25 cellular contexts compared by ENCODE assay signal in the genomic region with DNA sequence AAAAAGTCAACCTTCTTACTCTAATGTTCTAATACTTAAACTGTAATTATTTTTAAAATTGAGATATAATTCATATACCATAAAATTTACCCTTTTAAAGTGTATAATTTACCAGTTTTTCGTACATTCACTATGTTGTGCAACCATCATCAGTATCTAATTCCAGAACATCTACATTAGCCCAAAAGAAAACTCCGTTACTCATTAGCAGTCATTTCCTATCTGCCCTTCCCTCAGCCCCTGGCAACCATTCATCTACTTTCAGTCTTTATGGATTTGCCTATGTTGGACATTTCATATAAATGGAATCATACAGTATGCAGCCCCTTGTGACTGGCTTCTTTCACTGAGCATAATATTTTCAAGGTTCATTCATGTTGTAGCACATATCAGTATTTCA. TPM values are rescaled to one million over a fixed set of nuclear protein-coding genes. Genes with fewer than 3 reads are reported as not detected.
DNase-seq lines count a peak whose midpoint lies in the region; ATAC-seq, FAIRE-seq and TF ChIP-seq lines count a peak whose summit lies in the region.
"Had no signal": no experiment of that assay in that cellular context is flagged by ENCODE, and none has a peak within 500 bp of the region (broad histone marks: within the 10 kb centered on the region; RNA-seq: fewer than 3 reads in every experiment).

No MANE protein-coding gene starts in this region.

- no peak overlapping the region for H2BK120ac ChIP-seq in IMR-90 (ENCODE audit: low read depth, low read length)

- no peak overlapping the region for H3K4ac ChIP-seq in IMR-90 (ENCODE audit: low read depth, low read length)

- dilution Hi-C loops in IMR-90 (cut with HindIII; ENCODE audit: low sequenced_read_pairs, unreplicated experiment), result no loop called here
- dilution Hi-C loops in endothelial cell of umbilical vein (cut with MboI; ENCODE audit: extremely low pct_ligation_motif_present, low sequenced_read_pairs), result no loop called here

- no peaks in the 10 kb centered on the region for H3K27me3 ChIP-seq in CD4-positive, alpha-beta T cell (ENCODE audit: control insufficient read depth, insufficient read depth, low read length)
- H3K27me3 ChIP-seq in IMR-90 (ENCODE audit: control insufficient read depth, insufficient read depth, low read length), result no peaks in the 10 kb centered on the region
- H3K27me3 ChIP-seq in endothelial cell of umbilical vein (ENCODE audit: control insufficient read depth in 2 of 2, insufficient read depth in 2 of 2, low read length in 2 of 2), result no peaks in the 10 kb centered on the region
- H3K27me3 ChIP-seq in upper lobe of left lung, result no peaks in the 10 kb centered on the region

- no peak overlapping the region for H3K18ac ChIP-seq in IMR-90 (ENCODE audit: low read depth, low read length)

- no peak for TF ChIP-seq EP300 in upper lobe of left lung (IDR thresholded peaks at IDR 0.05)

- no peak for TF ChIP-seq CTCF in CD4-positive, alpha-beta T cell (IDR thresholded peaks at IDR 0.05)
- TF ChIP-seq CTCF in IMR-90 (conservative IDR thresholded peaks at IDR 0.05; ENCODE audit: low read depth, low read length), result no peak
- no peak for TF ChIP-seq CTCF in endothelial cell of umbilical vein (IDR thresholded peaks at IDR 0.05; ENCODE audit: extremely low read depth in 1 of 2, insufficient read depth in 1 of 2, low read depth in 1 of 2, low read length in 2 of 2)
- no peak for TF ChIP-seq CTCF in upper lobe of left lung (IDR thresholded peaks at IDR 0.05)

- H2BK15ac ChIP-seq in IMR-90 (ENCODE audit: low read depth, low read length), result no peak overlapping the region

- H4K91ac ChIP-seq in IMR-90 (ENCODE audit: insufficient read depth, low read depth, low read length), result no peak overlapping the region

- H3K27ac Mint-ChIP-seq in CD4-positive, alpha-beta T cell, result peak overlapping the region; percentile 12
- H3K27ac Mint-ChIP-seq in memory B cell, result peak overlapping the region; percentile 25
- H3K27ac Mint-ChIP-seq in immature natural killer cell, result peak overlapping the region in 2 of 6 donors; percentile 4 to 5
- no peak overlapping the region for H3K27ac Mint-ChIP-seq in activated CD4-positive, alpha-beta T cell treated with anti-CD3 and anti-CD28 coated beads, Interleukin-2, amount 10 ng/mL, durations not matched to agents 7 days and 5 days

- H2AFZ ChIP-seq in IMR-90 (replicated peaks; ENCODE audit: low read length, poor library complexity), result no peak overlapping the region
- H2AFZ ChIP-seq in endothelial cell of umbilical vein (ENCODE audit: low read depth, low read length), result no peak overlapping the region

- H3K36me3 Mint-ChIP-seq in CD4-positive, alpha-beta T cell (ENCODE audit: low read depth), result peaks cover 24% of the 10 kb centered on the region
- H3K36me3 Mint-ChIP-seq in memory B cell, result peaks cover 24% of the 10 kb centered on the region
- peaks cover 5 to 17% (median 5%) of the 10 kb centered on the region in 3 donors for H3K36me3 Mint-ChIP-seq in immature natural killer cell
- H3K36me3 Mint-ChIP-seq in activated CD4-positive, alpha-beta T cell treated with anti-CD3 and anti-CD28 coated beads, Interleukin-2, amount 10 ng/mL, durations not matched to agents 7 days and 5 days (ENCODE audit: low read depth), result peaks cover 34% of the 10 kb centered on the region

- peak; percentile 72 for FAIRE-seq in endothelial cell of umbilical vein (lab: Jason Lieb, UNC)
- FAIRE-seq: A204.1, GM12892, HepG2, K562, RCC 7860 had no signal

- H3K9me3 Mint-ChIP-seq in CD4-positive, alpha-beta T cell, result no peaks in the 10 kb centered on the region
- no peaks in the 10 kb centered on the region for H3K9me3 Mint-ChIP-seq in memory B cell
- no peaks in the 10 kb centered on the region for H3K9me3 Mint-ChIP-seq in immature natural killer cell
- no peaks in the 10 kb centered on the region for H3K9me3 Mint-ChIP-seq in activated CD4-positive, alpha-beta T cell treated with anti-CD3 and anti-CD28 coated beads, Interleukin-2, amount 10 ng/mL, durations not matched to agents 7 days and 5 days
- H3K9me3 Mint-ChIP-seq: CD8-positive, alpha-beta memory T cell had no signal

- H3K4me3 ChIP-seq in IMR-90 (ENCODE audit: insufficient read depth, low read depth, low read length) (no peak overlapping the region), endothelial cell of umbilical vein (replicated peaks in 1 of 3; ENCODE audit: insufficient read depth in 1 of 3, low read depth in 1 of 3, low read length in 3 of 3) (no peak overlapping the region), upper lobe of left lung (no peak overlapping the region)
- H3K4me3 ChIP-seq: K562, SK-N-MC had no signal

- POLR2A ChIA-PET in CD4-positive, alpha-beta T cell (lab: Charles Lee), result interaction anchor here (0.8 kb wide), 1 partner anchor 8 kb away, joined by 3 read pairs; no protein-coding TSS in a partner anchor
- POLR2A ChIA-PET in IMR-90 (lab: Charles Lee; ENCODE audit: unreplicated experiment), result no interaction called here
- POLR2A ChIA-PET in endothelial cell of umbilical vein (lab: Charles Lee), result no interaction called here
- POLR2A ChIA-PET in activated CD4-positive, alpha-beta T cell treated with anti-CD3 and anti-CD28 coated beads, Interleukin-2, amount 10 ng/mL, durations not matched to agents 7 days and 5 days (lab: Charles Lee), result no interaction called here

- H3K4me2 ChIP-seq in IMR-90 (ENCODE audit: low read depth, low read length), result no peak overlapping the region
- H3K4me2 ChIP-seq in endothelial cell of umbilical vein (ENCODE audit: insufficient read depth, low read length), result no peak overlapping the region

- H3K36me3 ChIP-seq in IMR-90 (ENCODE audit: control insufficient read depth, insufficient read depth, low read length), result peaks cover 1% of the 10 kb centered on the region; the same call in 1 of the 2 replicates
- no peaks in the 10 kb centered on the region for H3K36me3 ChIP-seq in endothelial cell of umbilical vein (ENCODE audit: control insufficient read depth in 2 of 2, extremely low read depth in 1 of 2, insufficient read depth in 2 of 2, low read length in 2 of 2)
- no peaks in the 10 kb centered on the region for H3K36me3 ChIP-seq in upper lobe of left lung

- no peak for TF ChIP-seq RAD21 in IMR-90 (IDR thresholded peaks at IDR 0.05; ENCODE audit: low read length)

- H3K27me3 Mint-ChIP-seq in CD4-positive, alpha-beta T cell, result no peaks in the 10 kb centered on the region
- H3K27me3 Mint-ChIP-seq in memory B cell (no peaks in the 10 kb centered on the region), immature natural killer cell (ENCODE audit: low read depth in 3 of 3) (peaks cover 0 to 4% (median 2%) of the 10 kb centered on the region in 3 donors)
- no peaks in the 10 kb centered on the region for H3K27me3 Mint-ChIP-seq in activated CD4-positive, alpha-beta T cell treated with anti-CD3 and anti-CD28 coated beads, Interleukin-2, amount 10 ng/mL, durations not matched to agents 7 days and 5 days
- H3K27me3 Mint-ChIP-seq: CD8-positive, alpha-beta memory T cell had no signal

- H3K9ac ChIP-seq in IMR-90 (ENCODE audit: low read depth, low read length) (no peak overlapping the region), endothelial cell of umbilical vein (replicated peaks; ENCODE audit: extremely low read depth, insufficient read depth, low read length) (no peak overlapping the region)

- H3K4me1 Mint-ChIP-seq in CD4-positive, alpha-beta T cell (ENCODE audit: low read depth), result peaks cover 85% of the 10 kb centered on the region
- H3K4me1 Mint-ChIP-seq in memory B cell (peaks cover 48% of the 10 kb centered on the region), immature natural killer cell (peaks cover 13 to 57% of the 10 kb centered on the region in 2 donors)
- H3K4me1 Mint-ChIP-seq in activated CD4-positive, alpha-beta T cell treated with anti-CD3 and anti-CD28 coated beads, Interleukin-2, amount 10 ng/mL, durations not matched to agents 7 days and 5 days, result peaks cover 45% of the 10 kb centered on the region

- peaks cover 43 to 72% of the 10 kb centered on the region in 2 experiments for H3K79me1 ChIP-seq in IMR-90 (ENCODE audit: low read depth in 1 of 2, low read length in 2 of 2)

- H3K4me1 ChIP-seq in IMR-90 (ENCODE audit: control insufficient read depth, insufficient read depth, low read length), result peaks cover 9% of the 10 kb centered on the region
- H3K4me1 ChIP-seq in endothelial cell of umbilical vein (ENCODE audit: control insufficient read depth, extremely low read depth, insufficient read depth, low read length), result peaks cover 20% of the 10 kb centered on the region
- H3K4me1 ChIP-seq in upper lobe of left lung, result peaks cover 8 to 29% (median 18%) of the 10 kb centered on the region in 4 donors

- no peak overlapping the region for H2AK5ac ChIP-seq in IMR-90 (ENCODE audit: low read depth, low read length)

- BruUV-seq in IMR-90 (replicated peaks; lab: Mats Ljungman, UMichigan) (no TSS peak), endothelial cell of umbilical vein (replicated peaks; lab: Mats Ljungman, UMichigan) (no TSS peak)

- peaks cover 17% of the 10 kb centered on the region for H3K9me1 ChIP-seq in IMR-90 (ENCODE audit: insufficient read depth, low read length)
- no peaks in the 10 kb centered on the region for H3K9me1 ChIP-seq in endothelial cell of umbilical vein (replicated peaks; ENCODE audit: control insufficient read depth, extremely low read depth, insufficient read depth, low read length)

- no peak overlapping the region for H3K4me3 Mint-ChIP-seq in CD4-positive, alpha-beta T cell
- H3K4me3 Mint-ChIP-seq in memory B cell, result no peak overlapping the region
- H3K4me3 Mint-ChIP-seq in immature natural killer cell, result no peak overlapping the region
- H3K4me3 Mint-ChIP-seq in activated CD4-positive, alpha-beta T cell treated with anti-CD3 and anti-CD28 coated beads, Interleukin-2, amount 10 ng/mL, durations not matched to agents 7 days and 5 days, result no peak overlapping the region
- H3K4me3 Mint-ChIP-seq: CD8-positive, alpha-beta memory T cell had no signal

- in situ Hi-C loops in IMR-90 (cut with MboI; ENCODE audit: low sequenced_read_pairs), result no loop called here

- H3K27ac ChIP-seq in CD4-positive, alpha-beta T cell (ENCODE audit: low read depth, low read length), result no peak overlapping the region
- H3K27ac ChIP-seq in IMR-90 (ENCODE audit: insufficient read depth, low read length) (no peak overlapping the region), endothelial cell of umbilical vein (ENCODE audit: insufficient read depth, low read depth, low read length) (no peak overlapping the region), upper lobe of left lung (no peak overlapping the region)

- intact Hi-C loops in CD4-positive, alpha-beta T cell (cut with DNase I, micrococcal nuclease), result no loop called here
- intact Hi-C loops in IMR-90 (cut with micrococcal nuclease), result no loop called here
- intact Hi-C loops in endothelial cell of umbilical vein (cut with micrococcal nuclease), result no loop called here

- H4K20me1 ChIP-seq in IMR-90 (ENCODE audit: insufficient read depth, low read length), result peaks cover 25% of the 10 kb centered on the region
- H4K20me1 ChIP-seq in endothelial cell of umbilical vein (replicated peaks; ENCODE audit: control insufficient read depth, extremely low read depth, insufficient read depth, low read length), result no peaks in the 10 kb centered on the region

- no peak overlapping the region for H2BK20ac ChIP-seq in IMR-90 (ENCODE audit: low read depth, low read length)

- no peak for ATAC-seq in CD4-positive, alpha-beta T cell (ENCODE audit: poor library complexity)
- ATAC-seq in IMR-90 (ENCODE audit: low read depth) (no peak), memory B cell (ENCODE audit: low read depth) (no peak), upper lobe of left lung (ENCODE audit: low FRiP score in 2 of 2) (no peak)
- ATAC-seq: HepG2, K562 had no signal

- H2BK5ac ChIP-seq in IMR-90 (ENCODE audit: low read depth, low read length, poor library complexity, severe bottlenecking), result no peak overlapping the region

- peaks cover 7% of the 10 kb centered on the region for H3K79me2 ChIP-seq in endothelial cell of umbilical vein (ENCODE audit: control insufficient read depth, insufficient read depth, low read length)

- TF ChIP-seq POLR2A in IMR-90 (IDR thresholded peaks at IDR 0.05; ENCODE audit: low read depth, low read length) (no peak), endothelial cell of umbilical vein (IDR thresholded peaks at IDR 0.05; ENCODE audit: low read depth, low read length) (no peak), upper lobe of left lung (IDR thresholded peaks at IDR 0.05) (no peak)

- no peak overlapping the region for H4K8ac ChIP-seq in IMR-90 (ENCODE audit: low read depth in 2 of 2, low read length in 2 of 2)

- no peak for DNase-seq in CD4-positive, alpha-beta T cell
- DNase-seq in IMR-90 (peak; percentile 49), endothelial cell of umbilical vein (ENCODE audit: low read depth, low spot score) (peak; percentile 50), memory B cell (ENCODE audit: low spot score in 2 of 2) (no peak), immature natural killer cell (no peak), upper lobe of left lung (no peak)
- no peak for DNase-seq in activated CD4-positive, alpha-beta T cell treated with anti-CD3 and anti-CD28 coated beads, Interleukin-2, amount 10 ng/mL, durations not matched to agents 7 days and 5 days
- DNase-seq: AML-193; C1 segment of cervical spinal cord; CD8-positive, alpha-beta memory T cell; DND-41; MV-4-11; NCI-H1105 treated with DMSO at 0.1 percent for 48 hours; NCI-H146; NCI-H2029; NCI-H446; NCI-H524 treated with DMSO at 0.1 percent for 48 hours; NCI-H774; SIG-M5 had no signal

- H2AK9ac ChIP-seq in IMR-90 (replicated peaks; ENCODE audit: low read depth, low read length, poor library complexity), result no peak overlapping the region

- 73% methylated on average over 2 of the region's 2 CpGs; no CpG with 5 or more reads in 1 of the 2 experiments for WGBS in IMR-90 (ENCODE audit: extremely low coverage in 2 of 2, insufficient read length in 1 of 2), 2 experiments
- 75 to 79% methylated on average over 2 of the region's 2 CpGs for WGBS in upper lobe of left lung, 2 donors

- CTCF ChIA-PET in CD4-positive, alpha-beta T cell (lab: Charles Lee), result interaction anchor here (1.4 kb wide), 1 partner anchor 10 kb away, joined by 3 read pairs; no protein-coding TSS in a partner anchor
- CTCF ChIA-PET in IMR-90 (lab: Yijun Ruan, JAX) (no interaction called here), endothelial cell of umbilical vein (lab: Charles Lee) (interaction anchor here (0.6 to 1.1 kb wide), 2 partner anchors 12 to 14 kb away, joined by 3 read pairs; no protein-coding TSS in a partner anchor)
- CTCF ChIA-PET in activated CD4-positive, alpha-beta T cell treated with anti-CD3 and anti-CD28 coated beads, Interleukin-2, amount 10 ng/mL, durations not matched to agents 7 days and 5 days (lab: Charles Lee), result interaction anchor here (0.7 kb wide), 2 partner anchors 14 to 459 kb away, joined by 3 read pairs; no protein-coding TSS in a partner anchor

- no peaks in the 10 kb centered on the region for H3K9me3 ChIP-seq in CD4-positive, alpha-beta T cell (ENCODE audit: control insufficient read depth, low read length)
- no peaks in the 10 kb centered on the region for H3K9me3 ChIP-seq in IMR-90 (ENCODE audit: control insufficient read depth, insufficient read depth, low read length)
- no peaks in the 10 kb centered on the region for H3K9me3 ChIP-seq in endothelial cell of umbilical vein (replicated peaks; ENCODE audit: control insufficient read depth, insufficient read depth, low read length)
- no peaks in the 10 kb centered on the region for H3K9me3 ChIP-seq in upper lobe of left lung

- H4K5ac ChIP-seq in IMR-90 (ENCODE audit: low read depth, low read length), result no peak overlapping the region

- H3K56ac ChIP-seq in IMR-90 (ENCODE audit: extremely low read depth, insufficient read depth, low read length), result no peak overlapping the region

- no peak overlapping the region for H3K14ac ChIP-seq in IMR-90 (replicated peaks; ENCODE audit: low read depth, low read length)

- no peak overlapping the region for H3K23ac ChIP-seq in IMR-90 (ENCODE audit: low read depth, low read length)

RNA-seq across cellular contexts. Expression of a gene that starts 22.2 kb away (rescaled TPM):
- total RNA-seq in CD4-positive, alpha-beta T cell, result 10 to 100 TPM; 87.9 to 89.9 TPM
- total RNA-seq in IMR-90 (2012; rRNA removed) (36.4 and 47.5 TPM in 2 replicates), endothelial cell of umbilical vein (76.4 and 78.6 TPM in 2 replicates), upper lobe of left lung (100 to 1,000 TPM in 2 of 6 donors, 10 to 100 TPM in 4; 51.8 to 199 (median 84.0) TPM)
- polyA plus RNA-seq in IMR-90 (2012; rRNA removed) (90.1 and 97.4 TPM in 2 replicates), endothelial cell of umbilical vein (92.1 and 112 TPM in 2 replicates), immature natural killer cell (10 to 100 TPM; 51.7 to 67.5 (median 59.5) TPM)
- polyA plus RNA-seq in IMR-90 (2012; cell fraction: cytosol; rRNA removed), result 53.3 and 63.2 TPM in 2 replicates
- 505 and 1,239 TPM in 2 replicates for polyA plus RNA-seq in IMR-90 (2012; cell fraction: nucleus; rRNA removed; ENCODE audit: low replicate concordance)
- 46.9 and 65.8 TPM in 2 replicates for polyA plus RNA-seq in endothelial cell of umbilical vein (2011; cell fraction: cytosol; rRNA removed)
- polyA plus RNA-seq in endothelial cell of umbilical vein (2011; cell fraction: nucleus; rRNA removed), result 526 and 636 TPM in 2 replicates
- polyA plus RNA-seq in endothelial cell of umbilical vein (2012), result 43.9 and 64.8 TPM in 2 replicates
- polyA minus RNA-seq in endothelial cell of umbilical vein, result 54.7 and 76.1 TPM in 2 replicates
- polyA minus RNA-seq in endothelial cell of umbilical vein (2011; cell fraction: cytosol; rRNA and poly(A)+ RNA removed), result 25.5 TPM
- polyA minus RNA-seq in endothelial cell of umbilical vein (2011; cell fraction: nucleus; rRNA and poly(A)+ RNA removed), result 69.6 and 147 TPM in 2 replicates
- 10 to 100 TPM; 79.6 to 92.4 TPM for total RNA-seq in activated CD4-positive, alpha-beta T cell treated with anti-CD3 and anti-CD28 coated beads, Interleukin-2, amount 10 ng/mL, durations not matched to agents 7 days and 5 days

RNA-seq across cellular contexts. Expression of a gene that starts 46.3 kb away (rescaled TPM):
- total RNA-seq in CD4-positive, alpha-beta T cell, result 10 to 100 TPM; 62.9 to 75.3 TPM
- total RNA-seq in IMR-90 (2012; rRNA removed) (181 and 229 TPM in 2 replicates), endothelial cell of umbilical vein (86.2 and 103 TPM in 2 replicates), upper lobe of left lung (10 to 100 TPM; 17.5 to 80.3 (median 37.9) TPM)
- polyA plus RNA-seq in IMR-90 (2012; rRNA removed) (89.8 and 93.6 TPM in 2 replicates), endothelial cell of umbilical vein (110 and 141 TPM in 2 replicates), immature natural killer cell (10 to 100 TPM; 57.5 to 59.7 (median 59.3) TPM)
- polyA plus RNA-seq in IMR-90 (2012; cell fraction: cytosol; rRNA removed), result 54.2 and 95.4 TPM in 2 replicates
- polyA plus RNA-seq in IMR-90 (2012; cell fraction: nucleus; rRNA removed; ENCODE audit: low replicate concordance), result 84.2 and 143 TPM in 2 replicates
- polyA plus RNA-seq in endothelial cell of umbilical vein (2011; cell fraction: cytosol; rRNA removed), result 140 and 151 TPM in 2 replicates
- 148 and 166 TPM in 2 replicates for polyA plus RNA-seq in endothelial cell of umbilical vein (2011; cell fraction: nucleus; rRNA removed)
- polyA plus RNA-seq in endothelial cell of umbilical vein (2012), result 81.8 and 116 TPM in 2 replicates
- 120 and 128 TPM in 2 replicates for polyA minus RNA-seq in endothelial cell of umbilical vein
- polyA minus RNA-seq in endothelial cell of umbilical vein (2011; cell fraction: cytosol; rRNA and poly(A)+ RNA removed), result 58.8 TPM
- 34.9 and 49.4 TPM in 2 replicates for polyA minus RNA-seq in endothelial cell of umbilical vein (2011; cell fraction: nucleus; rRNA and poly(A)+ RNA removed)
- total RNA-seq in activated CD4-positive, alpha-beta T cell treated with anti-CD3 and anti-CD28 coated beads, Interleukin-2, amount 10 ng/mL, durations not matched to agents 7 days and 5 days, result 100 to 1,000 TPM; 124 to 130 TPM

Comparison
In these comparisons a context has a peak if more than half of its experiments do, and no peak if none do; other contexts are left out.
1. DNase-seq: peak in IMR-90 (single experiment) and endothelial cell of umbilical vein (single experiment); none in CD4-positive, alpha-beta T cell (0 of 10), memory B cell (0 of 2), immature natural killer cell (0 of 3), activated CD4-positive, alpha-beta T cell treated with anti-CD3 and anti-CD28 coated beads, Interleukin-2, amount 10 ng/mL, durations not matched to agents 7 days and 5 days (single experiment) and upper lobe of left lung (0 of 2).